In genomic region chr7:101878938-101879337, GRCh38 we compare ENCODE assay signal across 24 cellular contexts.
"Had no signal": no experiment of that assay in that cellular context is flagged by ENCODE, and none has a peak within 500 bp of the region (broad histone marks: within the 10 kb centered on the region; RNA-seq: fewer than 3 reads in every experiment).

No MANE protein-coding gene starts in this region.

- H3K36me3 Mint-ChIP-seq: activated naive CD4-positive, alpha-beta T cell treated with anti-CD3 and anti-CD28 coated beads, Interleukin-2, amount 10 ng/mL, durations not matched to agents 7 days and 5 days; activated naive CD8-positive, alpha-beta T cell treated with anti-CD3 and anti-CD28 coated beads, Interleukin-2, amount 10 ng/mL, durations not matched to agents 7 days and 5 days; stimulated activated naive B cell treated with anti-CD40 and anti-IgM and Interleukin-4, amounts not matched to agents 10 μg/mL and 1 μg/mL and 100 μg/mL, for 72 hours had no signal

- H2AFZ ChIP-seq: parathyroid adenoma had no signal

- H3K9ac ChIP-seq: parathyroid adenoma had no signal

- DNase-seq: activated CD4-positive, alpha-beta T cell treated with anti-CD3 and anti-CD28 coated beads for 48 hours; activated CD4-positive, alpha-beta T cell treated with anti-CD3 and anti-CD28 coated beads, Interleukin-2, amount 50 U/mL, for 48 hours; activated CD8-positive, alpha-beta memory T cell treated with anti-CD3 and anti-CD28 coated beads for 24 hours; activated effector memory CD4-positive, alpha-beta T cell treated with anti-CD3 and anti-CD28 coated beads, Interleukin-2, amount 50 U/mL, for 16 hours; activated naive CD4-positive, alpha-beta T cell treated with anti-CD3 and anti-CD28 coated beads, Interleukin-2, amount 10 ng/mL, durations not matched to agents 7 days and 5 days; activated naive CD8-positive, alpha-beta T cell treated with anti-CD3 and anti-CD28 coated beads, Interleukin-2, amount 10 ng/mL, durations not matched to agents 7 days and 5 days; caudate nucleus; cortex of kidney; effector memory CD8-positive, alpha-beta T cell; erythroblast; gastrocnemius medialis; glutamatergic neuron; left cardiac atrium; left ventricle myocardium superior; nucleus accumbens; stimulated activated CD4-positive, alpha-beta T cell treated with anti-CD3 and anti-CD28 coated beads, Interleukin-15, amount 100 ng/mL, for 24 hours; stimulated activated CD4-positive, alpha-beta T cell treated with anti-CD3 and anti-CD28 coated beads, Interleukin-2, amount 100 ng/mL, for 24 hours; stimulated activated naive B cell treated with anti-CD40 and anti-IgM and Interleukin-4, amounts not matched to agents 10 μg/mL and 1 μg/mL and 100 μg/mL, for 72 hours; stomach; tibial artery had no signal

- H3K9me3 Mint-ChIP-seq: activated naive CD4-positive, alpha-beta T cell treated with anti-CD3 and anti-CD28 coated beads, Interleukin-2, amount 10 ng/mL, durations not matched to agents 7 days and 5 days; activated naive CD8-positive, alpha-beta T cell treated with anti-CD3 and anti-CD28 coated beads, Interleukin-2, amount 10 ng/mL, durations not matched to agents 7 days and 5 days; activated T-helper 1 cell treated with anti-CD3 and anti-CD28 coated beads, Interleukin-12 subunit alpha, Interleukin-12 subunit beta, Interleukin-2, Interleukin-4 antibody, amounts not matched to agents 30 ng/mL and 10 ng/mL and 1 ng/mL, durations not matched to agents 14 hours and 24 hours and 36 hours; effector memory CD8-positive, alpha-beta T cell; stimulated activated naive B cell treated with anti-CD40 and anti-IgM and Interleukin-4, amounts not matched to agents 10 μg/mL and 1 μg/mL and 100 μg/mL, for 72 hours had no signal

- H3K27me3 Mint-ChIP-seq: activated naive CD4-positive, alpha-beta T cell treated with anti-CD3 and anti-CD28 coated beads, Interleukin-2, amount 10 ng/mL, durations not matched to agents 7 days and 5 days; activated naive CD8-positive, alpha-beta T cell treated with anti-CD3 and anti-CD28 coated beads, Interleukin-2, amount 10 ng/mL, durations not matched to agents 7 days and 5 days; effector memory CD8-positive, alpha-beta T cell; stimulated activated naive B cell treated with anti-CD40 and anti-IgM and Interleukin-4, amounts not matched to agents 10 μg/mL and 1 μg/mL and 100 μg/mL, for 72 hours had no signal

- H3K27me3 ChIP-seq: gastrocnemius medialis, right atrium auricular region, stomach, tibial artery had no signal

- H3K9me3 ChIP-seq: gastrocnemius medialis, right atrium auricular region, stomach, tibial artery had no signal

- H3K36me3 ChIP-seq: gastrocnemius medialis, right atrium auricular region, stomach, tibial artery had no signal

- H3K4me3 ChIP-seq: gastrocnemius medialis, right atrium auricular region, stomach, tibial artery had no signal

- H3K4me3 Mint-ChIP-seq: activated naive CD4-positive, alpha-beta T cell treated with anti-CD3 and anti-CD28 coated beads, Interleukin-2, amount 10 ng/mL, durations not matched to agents 7 days and 5 days; activated naive CD8-positive, alpha-beta T cell treated with anti-CD3 and anti-CD28 coated beads, Interleukin-2, amount 10 ng/mL, durations not matched to agents 7 days and 5 days; activated T-helper 1 cell treated with anti-CD3 and anti-CD28 coated beads, Interleukin-12 subunit alpha, Interleukin-12 subunit beta, Interleukin-2, Interleukin-4 antibody, amounts not matched to agents 30 ng/mL and 10 ng/mL and 1 ng/mL, durations not matched to agents 14 hours and 24 hours and 36 hours; effector memory CD8-positive, alpha-beta T cell; stimulated activated naive B cell treated with anti-CD40 and anti-IgM and Interleukin-4, amounts not matched to agents 10 μg/mL and 1 μg/mL and 100 μg/mL, for 72 hours had no signal

- H3K27ac Mint-ChIP-seq: activated naive CD4-positive, alpha-beta T cell treated with anti-CD3 and anti-CD28 coated beads, Interleukin-2, amount 10 ng/mL, durations not matched to agents 7 days and 5 days; activated naive CD8-positive, alpha-beta T cell treated with anti-CD3 and anti-CD28 coated beads, Interleukin-2, amount 10 ng/mL, durations not matched to agents 7 days and 5 days; activated T-helper 1 cell treated with anti-CD3 and anti-CD28 coated beads, Interleukin-12 subunit alpha, Interleukin-12 subunit beta, Interleukin-2, Interleukin-4 antibody, amounts not matched to agents 30 ng/mL and 10 ng/mL and 1 ng/mL, durations not matched to agents 14 hours and 24 hours and 36 hours; effector memory CD8-positive, alpha-beta T cell had no signal

- ATAC-seq: activated CD4-positive, CD25-positive, alpha-beta regulatory T cell treated with anti-CD3 and anti-CD28 coated beads, Interleukin-2, amount 50 U/mL, for 24 hours; effector memory CD8-positive, alpha-beta T cell; gastrocnemius medialis; left cardiac atrium; left ventricle myocardium superior; stimulated activated naive B cell treated with anti-CD40 and anti-IgM and Interleukin-4, amounts not matched to agents 10 μg/mL and 1 μg/mL and 100 μg/mL, for 72 hours had no signal

- H3K27ac ChIP-seq: parathyroid adenoma, right atrium auricular region, tibial artery had no signal
